Comparison of ENCODE assay signal across 8 cellular contexts in genomic region chr3:139343895-139344856, GRCh38. TPM values are rescaled to one million over a fixed set of nuclear protein-coding genes. Genes with fewer than 3 reads are reported as not detected.
DNase-seq lines count a peak whose midpoint lies in the region; ATAC-seq and TF ChIP-seq lines count a peak whose summit lies in the region.

Gene MRPS22, plus strand, starts transcription at chr3:139344020. Its CDS starts 7 bp downstream, at chr3:139344027.

- H3K4me3 ChIP-seq in Panc1 (ENCODE audit: low read depth in 2 of 2, low read length in 2 of 2) (peak within 1 kb of the TSS; percentile 91), esophagus squamous epithelium (peak within 1 kb of the TSS; percentile 60 to 95 (median 88))

- BruUV-seq in Panc1 (replicated peaks; lab: Mats Ljungman, UMichigan), result no TSS peak

- TF ChIP-seq POLR2A in esophagus squamous epithelium (IDR thresholded peaks at IDR 0.05), result peak in 1 of 4 donors; percentile 28

- peak; percentile 99 for ATAC-seq in GM21723 (IDR thresholded peaks at IDR 0.05; ENCODE audit: unreplicated experiment)
- peak; percentile 99 for ATAC-seq in Panc1
- peak; percentile 98 to 99 for ATAC-seq in activated T-cell treated with anti-CD3 and anti-CD28 coated beads, Interleukin-2, amount 50 U/mL, for 4 hours

- intact Hi-C loops in Panc1 (cut with micrococcal nuclease; ENCODE audit: unreplicated experiment) (no loop called here), esophagus squamous epithelium (cut with DNase I) (no loop called here)

- no peak within 1 kb of the TSS for H3K4me3 Mint-ChIP-seq in activated T-cell treated with anti-CD3 and anti-CD28 coated beads, Interleukin-2, amount 50 U/mL, for 4 hours

- H3K4me1 ChIP-seq in Panc1 (ENCODE audit: control insufficient read depth, insufficient read depth, low read length), result peaks cover 7% of the 10 kb centered on the region; the same call in 1 of the 2 replicates
- H3K4me1 ChIP-seq in esophagus squamous epithelium, result peaks cover 19 to 34% (median 22%) of the 10 kb centered on the region in 3 donors

- H3K36me3 ChIP-seq in Panc1 (ENCODE audit: control insufficient read depth, insufficient read depth, low read length) (peaks cover 12% of the 10 kb centered on the region), esophagus squamous epithelium (peaks cover 0 to 24% (median 9%) of the 10 kb centered on the region in 3 donors)

- H3K27me3 ChIP-seq in Panc1 (ENCODE audit: control insufficient read depth, insufficient read depth, low read length) (no peaks in the 10 kb centered on the region), esophagus squamous epithelium (peaks cover 0 to 14% (median 0%) of the 10 kb centered on the region in 4 donors)

- H3K36me3 Mint-ChIP-seq in activated T-cell treated with anti-CD3 and anti-CD28 coated beads, Interleukin-2, amount 50 U/mL, for 4 hours (ENCODE audit: insufficient read depth), result peaks cover 11% of the 10 kb centered on the region

- peaks cover 8% of the 10 kb centered on the region for H3K27me3 Mint-ChIP-seq in activated T-cell treated with anti-CD3 and anti-CD28 coated beads, Interleukin-2, amount 50 U/mL, for 4 hours (ENCODE audit: low read depth)

- peak; percentile 88 for DNase-seq in DMS53 (lab: John Stamatoyannopoulos, UW)
- peak; percentile 54 for DNase-seq in KG1 (lab: John Stamatoyannopoulos, UW)
- peak; percentile 58 for DNase-seq in Panc1 (ENCODE audit: low read depth, low spot score)
- DNase-seq in activated T-cell treated with anti-CD3 and anti-CD28 coated beads, Interleukin-2, amount 50 U/mL, for 4 hours, result peak; percentile 67
- DNase-seq in esophagus squamous epithelium (lab: John Stamatoyannopoulos, UW), result peak; percentile 42
- DNase-seq in myocyte (ENCODE audit: low read depth), result peak; percentile 93
- DNase-seq in stimulated activated CD8-positive, alpha-beta memory T cell treated with anti-CD3 and anti-CD28 coated beads, Interleukin-7, amount 100 ng/mL, for 48 hours (ENCODE audit: extremely low read depth in 1 of 2, low read depth in 1 of 2), result peak; percentile 53 to 75

- WGBS in esophagus squamous epithelium, 2 donors, result 0% methylated on average over 18 to 32 of the region's 37 CpGs

- POLR2A ChIA-PET in Panc1 (lab: Charles Lee), result interaction anchor here (0.7 kb wide), 1 partner anchor 34 kb away, joined by 3 read pairs; no protein-coding TSS in a partner anchor

- peaks cover 6% of the 10 kb centered on the region for H3K9me3 Mint-ChIP-seq in activated T-cell treated with anti-CD3 and anti-CD28 coated beads, Interleukin-2, amount 50 U/mL, for 4 hours

- TF ChIP-seq CTCF in Panc1 (IDR thresholded peaks at IDR 0.05), result no peak
- no peak for TF ChIP-seq CTCF in esophagus squamous epithelium (IDR thresholded peaks at IDR 0.05)

- in situ Hi-C loops in Panc1 (cut with HindIII; ENCODE audit: low pct_unique_long_range_greater_than_20kb, low sequenced_read_pairs), result no loop called here

- peaks cover 9% of the 10 kb centered on the region for H3K4me1 Mint-ChIP-seq in activated T-cell treated with anti-CD3 and anti-CD28 coated beads, Interleukin-2, amount 50 U/mL, for 4 hours (ENCODE audit: low read depth)

- CTCF ChIA-PET in Panc1 (lab: Charles Lee), result interaction anchor here (1.6 kb wide), 1 partner anchor 10 kb away, joined by 5 read pairs; no protein-coding TSS in a partner anchor

- H3K27ac ChIP-seq in Panc1 (ENCODE audit: low read length), result peak within 1 kb of the TSS; percentile 85
- H3K27ac ChIP-seq in esophagus squamous epithelium, result peak within 1 kb of the TSS; percentile 87 to 91 (median 88)

- no peaks in the 10 kb centered on the region for H3K9me3 ChIP-seq in Panc1 (ENCODE audit: control insufficient read depth, insufficient read depth, low read depth, low read length)
- H3K9me3 ChIP-seq in esophagus squamous epithelium, result no peaks in the 10 kb centered on the region

RNA-seq across cellular contexts. Expression of gene MRPS22, which starts in this region (rescaled TPM):
- total RNA-seq in Panc1 (2021; ENCODE audit: unreplicated experiment) (61.9 TPM), esophagus squamous epithelium (10 to 100 TPM; 50.2 to 73.2 (median 62.3) TPM), myocyte (70.2 and 78.3 TPM in 2 replicates)
- 42.7 TPM for polyA plus RNA-seq in Panc1 (2012; ENCODE audit: insufficient read length)
- 10 to 100 TPM; 59.4 to 77.6 (median 72.2) TPM for total RNA-seq in activated T-cell treated with anti-CD3 and anti-CD28 coated beads, Interleukin-2, amount 50 U/mL, for 4 hours
- polyA plus RNA-seq in myocyte (2012), result 27.2 TPM

Comparison
In these comparisons a context has a peak if more than half of its experiments do, and no peak if none do; other contexts are left out.
1. Peak in every context shown above with its lines: DNase-seq, ATAC-seq, H3K4me3 ChIP-seq and H3K27ac ChIP-seq.
2. DNase-seq: peak in every context shown above with its lines; median percentile 93 in myocyte; 88 in DMS53; 67 in activated T-cell treated with anti-CD3 and anti-CD28 coated beads, Interleukin-2, amount 50 U/mL, for 4 hours; 64 in stimulated activated CD8-positive, alpha-beta memory T cell treated with anti-CD3 and anti-CD28 coated beads, Interleukin-7, amount 100 ng/mL, for 48 hours; 58 in Panc1; 54 in KG1; 42 in esophagus squamous epithelium.